In the genomic region with DNA sequence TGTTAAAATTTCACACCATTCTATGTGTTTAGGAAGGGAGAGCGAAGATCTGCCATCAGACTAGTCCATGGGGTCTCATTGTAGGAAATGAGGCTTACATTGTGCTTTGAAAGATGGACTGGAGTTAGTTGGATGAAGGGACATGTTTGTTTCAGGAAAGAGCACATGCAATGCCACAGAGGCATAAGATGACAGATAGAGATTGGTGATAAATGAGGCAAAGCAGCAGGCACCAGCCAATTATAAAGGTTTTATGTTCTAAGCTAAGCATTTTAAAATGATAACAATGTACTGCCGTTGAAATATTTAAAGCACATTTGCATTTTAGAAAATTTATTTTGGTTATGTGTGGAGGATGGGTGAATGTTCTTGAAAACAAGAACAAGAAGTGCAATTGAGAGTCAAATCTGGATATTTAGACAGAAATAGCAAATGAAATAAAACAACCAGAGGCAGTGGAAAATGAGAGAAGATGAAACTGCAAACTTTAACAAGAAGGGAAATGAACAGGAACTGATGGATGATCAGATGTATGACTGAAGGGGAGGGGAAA, we compare ENCODE assay signal across 2 cellular contexts.
TF ChIP-seq lines count a peak whose summit lies in the region.

No MANE protein-coding gene starts in this region.

TF ChIP-seq in SK-N-SH, 30 proteins besides CTCF, POLR2A, EP300 and RAD21 (continued from another document):
- TF ChIP-seq, protein P1, sequence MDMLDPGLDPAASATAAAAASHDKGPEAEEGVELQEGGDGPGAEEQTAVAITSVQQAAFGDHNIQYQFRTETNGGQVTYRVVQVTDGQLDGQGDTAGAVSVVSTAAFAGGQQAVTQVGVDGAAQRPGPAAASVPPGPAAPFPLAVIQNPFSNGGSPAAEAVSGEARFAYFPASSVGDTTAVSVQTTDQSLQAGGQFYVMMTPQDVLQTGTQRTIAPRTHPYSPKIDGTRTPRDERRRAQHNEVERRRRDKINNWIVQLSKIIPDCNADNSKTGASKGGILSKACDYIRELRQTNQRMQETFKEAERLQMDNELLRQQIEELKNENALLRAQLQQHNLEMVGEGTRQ (IDR thresholded peaks at IDR 0.05; ENCODE audit: borderline replicate concordance, low read depth, low read length), result no peak
- TF ChIP-seq EZH2phosphoT487 (IDR thresholded peaks at IDR 0.05; ENCODE audit: borderline replicate concordance, low read depth) (no peak), MXI1 (IDR thresholded peaks at IDR 0.05; ENCODE audit: low read depth, low read length) (peak; percentile 31; the same call in 1 of the 2 replicates), RCOR1 (IDR thresholded peaks at IDR 0.05; ENCODE audit: low read length) (0 out of 2 replicates have a peak, but pooled peaks have one; percentile 13)

TF ChIP-seq in HCT116, 20 proteins besides CTCF, POLR2A, EP300 and RAD21 (continued from another document):
- TF ChIP-seq, protein P2, sequence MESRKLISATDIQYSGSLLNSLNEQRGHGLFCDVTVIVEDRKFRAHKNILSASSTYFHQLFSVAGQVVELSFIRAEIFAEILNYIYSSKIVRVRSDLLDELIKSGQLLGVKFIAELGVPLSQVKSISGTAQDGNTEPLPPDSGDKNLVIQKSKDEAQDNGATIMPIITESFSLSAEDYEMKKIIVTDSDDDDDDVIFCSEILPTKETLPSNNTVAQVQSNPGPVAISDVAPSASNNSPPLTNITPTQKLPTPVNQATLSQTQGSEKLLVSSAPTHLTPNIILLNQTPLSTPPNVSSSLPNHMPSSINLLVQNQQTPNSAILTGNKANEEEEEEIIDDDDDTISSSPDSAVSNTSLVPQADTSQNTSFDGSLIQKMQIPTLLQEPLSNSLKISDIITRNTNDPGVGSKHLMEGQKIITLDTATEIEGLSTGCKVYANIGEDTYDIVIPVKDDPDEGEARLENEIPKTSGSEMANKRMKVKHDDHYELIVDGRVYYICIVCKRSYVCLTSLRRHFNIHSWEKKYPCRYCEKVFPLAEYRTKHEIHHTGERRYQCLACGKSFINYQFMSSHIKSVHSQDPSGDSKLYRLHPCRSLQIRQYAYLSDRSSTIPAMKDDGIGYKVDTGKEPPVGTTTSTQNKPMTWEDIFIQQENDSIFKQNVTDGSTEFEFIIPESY (IDR thresholded peaks at IDR 0.05; ENCODE audit: extremely low read depth, insufficient replicate concordance, low read length), result no peak
- TF ChIP-seq EGR1 (IDR thresholded peaks at IDR 0.05; ENCODE audit: low read depth) (no peak), SIN3A (IDR thresholded peaks at IDR 0.05; ENCODE audit: low read depth) (no peak), POLR2AphosphoS5 (IDR thresholded peaks at IDR 0.05; ENCODE audit: low read depth, low read length) (no peak)
- TF ChIP-seq, protein P3, sequence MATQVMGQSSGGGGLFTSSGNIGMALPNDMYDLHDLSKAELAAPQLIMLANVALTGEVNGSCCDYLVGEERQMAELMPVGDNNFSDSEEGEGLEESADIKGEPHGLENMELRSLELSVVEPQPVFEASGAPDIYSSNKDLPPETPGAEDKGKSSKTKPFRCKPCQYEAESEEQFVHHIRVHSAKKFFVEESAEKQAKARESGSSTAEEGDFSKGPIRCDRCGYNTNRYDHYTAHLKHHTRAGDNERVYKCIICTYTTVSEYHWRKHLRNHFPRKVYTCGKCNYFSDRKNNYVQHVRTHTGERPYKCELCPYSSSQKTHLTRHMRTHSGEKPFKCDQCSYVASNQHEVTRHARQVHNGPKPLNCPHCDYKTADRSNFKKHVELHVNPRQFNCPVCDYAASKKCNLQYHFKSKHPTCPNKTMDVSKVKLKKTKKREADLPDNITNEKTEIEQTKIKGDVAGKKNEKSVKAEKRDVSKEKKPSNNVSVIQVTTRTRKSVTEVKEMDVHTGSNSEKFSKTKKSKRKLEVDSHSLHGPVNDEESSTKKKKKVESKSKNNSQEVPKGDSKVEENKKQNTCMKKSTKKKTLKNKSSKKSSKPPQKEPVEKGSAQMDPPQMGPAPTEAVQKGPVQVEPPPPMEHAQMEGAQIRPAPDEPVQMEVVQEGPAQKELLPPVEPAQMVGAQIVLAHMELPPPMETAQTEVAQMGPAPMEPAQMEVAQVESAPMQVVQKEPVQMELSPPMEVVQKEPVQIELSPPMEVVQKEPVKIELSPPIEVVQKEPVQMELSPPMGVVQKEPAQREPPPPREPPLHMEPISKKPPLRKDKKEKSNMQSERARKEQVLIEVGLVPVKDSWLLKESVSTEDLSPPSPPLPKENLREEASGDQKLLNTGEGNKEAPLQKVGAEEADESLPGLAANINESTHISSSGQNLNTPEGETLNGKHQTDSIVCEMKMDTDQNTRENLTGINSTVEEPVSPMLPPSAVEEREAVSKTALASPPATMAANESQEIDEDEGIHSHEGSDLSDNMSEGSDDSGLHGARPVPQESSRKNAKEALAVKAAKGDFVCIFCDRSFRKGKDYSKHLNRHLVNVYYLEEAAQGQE (IDR thresholded peaks at IDR 0.05; ENCODE audit: low read depth), result no peak
